In genomic region chr10:106609867-106610266, GRCh38 we compare ENCODE assay signal across 1 cellular context.
TF ChIP-seq lines count a peak whose summit lies in the region.

No MANE protein-coding gene starts in this region.

TF ChIP-seq in K562, 482 proteins besides CTCF, POLR2A, EP300 and RAD21 (continued from another document):
- TF ChIP-seq ETS1 (conservative IDR thresholded peaks at IDR 0.05; ENCODE audit: control insufficient read depth, low read depth, low read length) (no peak), CHD1 (IDR thresholded peaks at IDR 0.05; ENCODE audit: low read length) (no peak), HES1 (IDR thresholded peaks at IDR 0.05; ENCODE audit: low read depth) (no peak), MBD1 (CRISPR knock-in tag; IDR thresholded peaks at IDR 0.05) (no peak), NCOA6 (IDR thresholded peaks at IDR 0.05) (no peak), TBP (optimal IDR thresholded peaks at IDR 0.05; ENCODE audit: low read depth, low read length) (no peak)
